13 cellular contexts compared by ENCODE assay signal in the genomic region with DNA sequence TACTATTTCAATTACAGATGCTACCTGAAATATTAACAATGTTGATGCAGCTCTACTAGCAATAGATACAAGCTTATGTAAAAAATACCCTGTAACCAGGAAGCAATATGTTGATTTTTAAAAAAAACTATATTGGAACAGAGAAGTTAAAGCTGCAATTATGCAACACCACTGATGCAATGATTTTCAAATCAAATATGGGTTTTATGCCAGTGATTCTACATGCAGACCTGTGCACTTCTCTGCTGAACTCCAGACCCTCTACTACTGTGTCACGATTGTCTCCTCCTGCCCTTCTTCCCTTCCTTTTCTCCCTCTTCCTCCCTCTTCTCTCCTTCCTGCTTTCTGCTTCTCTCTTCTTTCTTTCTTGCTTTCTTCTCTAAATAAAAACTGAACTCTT.
"Had no signal": no experiment of that assay in that cellular context is flagged by ENCODE, and none has a peak within 500 bp of the region (broad histone marks: within the 10 kb centered on the region; RNA-seq: fewer than 3 reads in every experiment).

No MANE protein-coding gene starts in this region.

- ATAC-seq: activated naive CD4-positive, alpha-beta T cell treated with anti-CD3 and anti-CD28 coated beads, Interleukin-2, amount 50 U/mL, for 72 hours; activated T-cell treated with anti-CD3 and anti-CD28 coated beads, Interleukin-2, amount 50 U/mL, for 72 hours; left ventricle myocardium superior; sciatic nerve; stimulated activated naive CD8-positive, alpha-beta T cell treated with anti-CD3 and anti-CD28 coated beads, Interleukin-15, amount 100 ng/mL, for 72 hours; T-helper 17 cell had no signal

- H3K27me3 ChIP-seq: hepatocyte had no signal

- H3K79me2 ChIP-seq: hepatocyte had no signal

- H2AFZ ChIP-seq: hepatocyte had no signal

- H3K27ac ChIP-seq: hepatocyte had no signal

- H3K4me2 ChIP-seq: hepatocyte had no signal

- DNase-seq: activated CD4-positive, alpha-beta T cell treated with anti-CD3 and anti-CD28 coated beads for 4 hours; activated CD8-positive, alpha-beta memory T cell treated with anti-CD3 and anti-CD28 coated beads, Interleukin-2, amount 50 U/mL, for 48 hours; activated gamma-delta T cell; activated T-cell treated with anti-CD3 and anti-CD28 coated beads, Interleukin-2, amount 50 U/mL, for 72 hours; effector memory CD4-positive, alpha-beta T cell; left ventricle myocardium superior; mesendoderm; stimulated activated CD4-positive, alpha-beta T cell treated with anti-CD3 and anti-CD28 coated beads, Interleukin-1b, Interleukin-23, amount 100 ng/mL, for 48 hours; stimulated activated naive CD8-positive, alpha-beta T cell treated with anti-CD3 and anti-CD28 coated beads, Interleukin-15, amount 100 ng/mL, for 72 hours; T-helper 17 cell had no signal

- H3K4me3 ChIP-seq: hepatocyte had no signal
